ENCODE assay signal across 9 cellular contexts in the genomic region with DNA sequence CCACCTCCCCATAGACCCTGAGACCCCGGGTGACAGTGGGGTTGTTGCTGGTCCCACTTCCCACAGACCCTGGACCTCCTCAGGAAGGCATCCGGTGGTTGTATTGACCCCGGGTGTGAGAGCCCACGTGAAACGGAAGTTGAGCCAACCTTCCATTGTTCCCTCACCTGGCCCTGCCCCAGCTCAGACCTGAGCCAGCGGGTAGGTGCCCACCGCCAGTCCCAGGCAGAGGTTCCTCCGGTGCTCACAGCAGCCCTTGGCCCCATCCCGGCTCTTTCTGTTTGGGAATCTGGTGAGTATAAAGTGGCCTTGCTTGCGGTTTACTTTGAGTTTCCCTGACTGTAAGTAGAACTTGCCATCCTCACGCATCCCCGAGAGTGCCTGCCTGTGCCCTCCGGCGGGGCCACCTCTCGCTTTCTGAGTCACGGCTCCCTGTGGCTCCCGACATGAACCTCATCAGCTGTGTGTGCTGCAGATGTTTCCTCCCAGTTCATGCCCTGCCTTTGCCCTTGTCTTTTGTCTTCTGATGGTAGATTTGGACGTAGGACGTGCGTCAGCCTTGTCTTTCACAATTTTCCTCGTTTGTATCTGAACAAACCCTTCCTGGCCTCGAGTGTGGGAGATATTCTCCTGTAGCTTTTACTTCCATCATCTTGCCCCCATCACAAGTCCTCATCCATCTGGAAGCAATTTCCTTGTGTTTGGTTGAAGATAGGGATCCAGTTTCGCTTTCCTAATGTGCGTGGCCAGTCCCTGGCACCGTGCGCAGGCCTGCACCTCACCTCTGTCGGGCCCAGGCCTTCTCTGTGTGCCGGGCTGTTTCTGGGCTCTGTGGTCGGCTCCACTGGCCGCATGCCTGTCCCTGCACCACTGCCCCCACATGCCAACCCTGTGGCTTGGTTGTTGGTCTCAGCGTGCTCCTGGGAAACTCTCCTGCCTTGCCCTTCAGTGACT.
DNase-seq lines count a peak whose midpoint lies in the region; ATAC-seq and TF ChIP-seq lines count a peak whose summit lies in the region.
"Had no signal": no experiment of that assay in that cellular context is flagged by ENCODE, and none has a peak within 500 bp of the region (broad histone marks: within the 10 kb centered on the region; RNA-seq: fewer than 3 reads in every experiment).

No MANE protein-coding gene starts in this region.

- ATAC-seq in activated T-cell treated with anti-CD3 and anti-CD28 coated beads, Interleukin-2, amount 50 U/mL, for 4 hours, result no peak
- ATAC-seq in HG03571 (IDR thresholded peaks at IDR 0.05; ENCODE audit: unreplicated experiment) (no peak), HG02852 (IDR thresholded peaks at IDR 0.05; ENCODE audit: unreplicated experiment) (no peak)
- ATAC-seq: foreskin keratinocyte had no signal

- H3K9me3 ChIP-seq in adipocyte (ENCODE audit: control insufficient read depth, low read length) (no peaks in the 10 kb centered on the region), tibial artery (no peaks in the 10 kb centered on the region)

- H3K4me3 Mint-ChIP-seq in activated T-cell treated with anti-CD3 and anti-CD28 coated beads, Interleukin-2, amount 50 U/mL, for 4 hours, result no peak overlapping the region

- peaks cover 3% of the 10 kb centered on the region for H3K4me1 Mint-ChIP-seq in activated T-cell treated with anti-CD3 and anti-CD28 coated beads, Interleukin-2, amount 50 U/mL, for 4 hours (ENCODE audit: low read depth)

- H3K27me3 ChIP-seq in adipocyte (replicated peaks; ENCODE audit: control insufficient read depth, insufficient read depth, low read length) (peaks cover 3% of the 10 kb centered on the region), tibial artery (no peaks in the 10 kb centered on the region)
- H3K27me3 ChIP-seq: foreskin keratinocyte had no signal

- H3K9ac ChIP-seq in adipocyte (ENCODE audit: low read length), result no peak overlapping the region

- DNase-seq in activated T-cell treated with anti-CD3 and anti-CD28 coated beads, Interleukin-2, amount 50 U/mL, for 48 hours, result peak; percentile 54 to 64
- DNase-seq in activated T-cell treated with anti-CD3 and anti-CD28 coated beads, Interleukin-2, amount 50 U/mL, for 4 hours, result no peak
- peak; percentile 96 for DNase-seq in adipocyte (ENCODE audit: low read depth)
- DNase-seq in iPS-NIHi7 (ENCODE audit: extremely low spot score), result peak; percentile 7
- peak; percentile 69 to 76 for DNase-seq in tibial artery
- no peak for DNase-seq in NCI-H1694 treated with DMSO at 0.1 percent for 48 hours (lab: John Stamatoyannopoulos, UW)
- DNase-seq: foreskin keratinocyte had no signal

- H3K9me3 Mint-ChIP-seq in activated T-cell treated with anti-CD3 and anti-CD28 coated beads, Interleukin-2, amount 50 U/mL, for 4 hours, result no peaks in the 10 kb centered on the region

- no peak overlapping the region for H3K27ac ChIP-seq in tibial artery
- H3K27ac ChIP-seq: foreskin keratinocyte had no signal

- no peaks in the 10 kb centered on the region for H3K36me3 Mint-ChIP-seq in activated T-cell treated with anti-CD3 and anti-CD28 coated beads, Interleukin-2, amount 50 U/mL, for 4 hours (ENCODE audit: insufficient read depth)

- no peak for TF ChIP-seq CTCF in tibial artery (IDR thresholded peaks at IDR 0.05)

- intact Hi-C loops in tibial artery (cut with DNase I; ENCODE audit: low total_unique reads), result no loop called here

- peaks cover 12% of the 10 kb centered on the region for H3K27me3 Mint-ChIP-seq in activated T-cell treated with anti-CD3 and anti-CD28 coated beads, Interleukin-2, amount 50 U/mL, for 4 hours (ENCODE audit: low read depth)

- no peaks in the 10 kb centered on the region for H3K4me1 ChIP-seq in adipocyte (ENCODE audit: control insufficient read depth, insufficient read depth, low read length)
- H3K4me1 ChIP-seq in tibial artery, result peaks cover 0 to 9% (median 0%) of the 10 kb centered on the region in 4 donors
- H3K4me1 ChIP-seq: foreskin keratinocyte had no signal

- H3K4me3 ChIP-seq in adipocyte (ENCODE audit: low read length) (no peak overlapping the region), tibial artery (no peak overlapping the region)

- H3K36me3 ChIP-seq in adipocyte (ENCODE audit: control insufficient read depth, insufficient read depth, low read length, severe bottlenecking), result no peaks in the 10 kb centered on the region
- H3K36me3 ChIP-seq in tibial artery, result no peaks in the 10 kb centered on the region

Comparison
In these comparisons a context has a peak if more than half of its experiments do, and no peak if none do; other contexts are left out.
1. DNase-seq: peak in activated T-cell treated with anti-CD3 and anti-CD28 coated beads, Interleukin-2, amount 50 U/mL, for 48 hours (2 of 2), adipocyte (single experiment), iPS-NIHi7 (single experiment) and tibial artery (2 of 2); none in activated T-cell treated with anti-CD3 and anti-CD28 coated beads, Interleukin-2, amount 50 U/mL, for 4 hours (single experiment) and NCI-H1694 treated with DMSO at 0.1 percent for 48 hours (single experiment).